12 cellular contexts compared by ENCODE assay signal in the genomic region with DNA sequence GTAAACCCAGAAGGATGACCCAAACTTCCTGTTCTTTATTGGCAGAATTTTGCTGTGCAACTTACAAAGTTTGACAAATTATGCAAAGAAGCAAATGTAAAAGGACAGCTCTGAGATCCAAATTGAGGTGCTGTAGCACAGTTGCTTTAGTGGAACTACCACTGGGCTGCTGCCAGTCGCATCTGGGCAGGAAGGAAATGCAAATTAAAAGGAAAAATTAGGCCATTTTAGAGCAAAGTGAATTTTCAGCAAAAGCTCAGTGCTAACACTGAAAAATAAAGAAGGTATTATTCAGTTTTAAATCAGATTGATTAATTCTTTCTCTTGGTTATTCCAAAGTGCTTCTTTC.
DNase-seq lines count a peak whose midpoint lies in the region; ATAC-seq and TF ChIP-seq lines count a peak whose summit lies in the region.
"Had no signal": no experiment of that assay in that cellular context is flagged by ENCODE, and none has a peak within 500 bp of the region (broad histone marks: within the 10 kb centered on the region; RNA-seq: fewer than 3 reads in every experiment).

No MANE protein-coding gene starts in this region.

- no peaks in the 10 kb centered on the region for H3K27me3 ChIP-seq in SK-N-SH (ENCODE audit: insufficient read depth)

- no peak for TF ChIP-seq CTCF in SK-N-SH (IDR thresholded peaks at IDR 0.05)

- 0 out of 2 replicates have a peak overlapping the region, but pooled peaks have one; percentile 55 for H3K4me2 ChIP-seq in SK-N-SH

- intact Hi-C loops in activated T-helper 1 cell treated with anti-CD3 and anti-CD28 coated beads, Interleukin-12 subunit alpha, Interleukin-12 subunit beta, Interleukin-2, Interleukin-4 antibody, amounts not matched to agents 30 ng/mL and 10 ng/mL and 1 ng/mL, durations not matched to agents 14 hours and 24 hours and 36 hours (cut with micrococcal nuclease), result loop anchor here (2.0 kb wide), 1 partner anchor 530 kb away; no protein-coding TSS in a partner anchor
- intact Hi-C loops in left colon (cut with DNase I, micrococcal nuclease), result loop anchor here in 1 of 2 donors (5.0 kb wide), 1 partner anchor 530 kb away; no protein-coding TSS in a partner anchor

- POLR2A ChIA-PET in SK-N-SH (lab: Yijun Ruan, JAX), result no interaction called here

- no peaks in the 10 kb centered on the region for H4K20me1 ChIP-seq in SK-N-SH (ENCODE audit: insufficient read depth)

- H3K9me2 ChIP-seq in SK-N-SH, result no peaks in the 10 kb centered on the region

- TF ChIP-seq EP300 in SK-N-SH (IDR thresholded peaks at IDR 0.05; ENCODE audit: borderline replicate concordance in 1 of 2, low read depth in 1 of 2, low read length in 1 of 2), result no peak

- no peaks in the 10 kb centered on the region for H3F3A ChIP-seq in SK-N-SH (replicated peaks; ENCODE audit: insufficient read depth)

- ATAC-seq in SK-N-SH treated with all-trans-retinoic acid at 6 μM for 48 hours (no peak), HG03064 (IDR thresholded peaks at IDR 0.05; ENCODE audit: low read depth, unreplicated experiment) (peak; percentile 17), left colon (no peak)
- peak; percentile 42 for ATAC-seq in stimulated activated memory B cell treated with anti-CD40 and anti-IgM and Interleukin-4, amounts not matched to agents 10 μg/mL and 1 μg/mL and 100 μg/mL, for 72 hours
- ATAC-seq: esophagus mucosa; stimulated activated effector memory CD8-positive, alpha-beta T cell treated with anti-CD3 and anti-CD28 coated beads, Interleukin-12 subunit alpha, Interleukin-12 subunit beta, amount 100 ng/mL, for 72 hours had no signal

- H3K27me3 Mint-ChIP-seq in stimulated activated memory B cell treated with anti-CD40 and anti-IgM and Interleukin-4, amounts not matched to agents 10 μg/mL and 1 μg/mL and 100 μg/mL, for 72 hours, result no peaks in the 10 kb centered on the region
- peaks cover 2% of the 10 kb centered on the region for H3K27me3 Mint-ChIP-seq in activated T-helper 1 cell treated with anti-CD3 and anti-CD28 coated beads, Interleukin-12 subunit alpha, Interleukin-12 subunit beta, Interleukin-2, Interleukin-4 antibody, amounts not matched to agents 30 ng/mL and 10 ng/mL and 1 ng/mL, durations not matched to agents 14 hours and 24 hours and 36 hours (ENCODE audit: insufficient read depth)
- H3K27me3 Mint-ChIP-seq: activated naive CD4-positive, alpha-beta T cell treated with anti-CD3 and anti-CD28 coated beads, Interleukin-2, amount 50 U/mL, for 24 hours had no signal

- TF ChIP-seq RAD21 in SK-N-SH (IDR thresholded peaks at IDR 0.05; ENCODE audit: low read length), result no peak

- H2AFZ ChIP-seq in SK-N-SH (ENCODE audit: low read depth), result 0 out of 2 replicates have a peak overlapping the region, but pooled peaks have one; percentile 73

- no peak overlapping the region for H3K4me3 ChIP-seq in SK-N-SH (ENCODE audit: low read depth in 2 of 2, low read length in 1 of 2)

- H3K27ac Mint-ChIP-seq in stimulated activated memory B cell treated with anti-CD40 and anti-IgM and Interleukin-4, amounts not matched to agents 10 μg/mL and 1 μg/mL and 100 μg/mL, for 72 hours, result peak overlapping the region; percentile 86
- H3K27ac Mint-ChIP-seq in activated T-helper 1 cell treated with anti-CD3 and anti-CD28 coated beads, Interleukin-12 subunit alpha, Interleukin-12 subunit beta, Interleukin-2, Interleukin-4 antibody, amounts not matched to agents 30 ng/mL and 10 ng/mL and 1 ng/mL, durations not matched to agents 14 hours and 24 hours and 36 hours, result no peak overlapping the region
- H3K27ac Mint-ChIP-seq: activated naive CD4-positive, alpha-beta T cell treated with anti-CD3 and anti-CD28 coated beads, Interleukin-2, amount 50 U/mL, for 24 hours; stimulated activated effector memory CD8-positive, alpha-beta T cell treated with anti-CD3 and anti-CD28 coated beads, Interleukin-12 subunit alpha, Interleukin-12 subunit beta, amount 100 ng/mL, for 72 hours had no signal

- H3K4me1 Mint-ChIP-seq in stimulated activated memory B cell treated with anti-CD40 and anti-IgM and Interleukin-4, amounts not matched to agents 10 μg/mL and 1 μg/mL and 100 μg/mL, for 72 hours, result peaks cover 39% of the 10 kb centered on the region
- peaks cover 7% of the 10 kb centered on the region for H3K4me1 Mint-ChIP-seq in activated T-helper 1 cell treated with anti-CD3 and anti-CD28 coated beads, Interleukin-12 subunit alpha, Interleukin-12 subunit beta, Interleukin-2, Interleukin-4 antibody, amounts not matched to agents 30 ng/mL and 10 ng/mL and 1 ng/mL, durations not matched to agents 14 hours and 24 hours and 36 hours (ENCODE audit: low read depth)
- H3K4me1 Mint-ChIP-seq: stimulated activated effector memory CD8-positive, alpha-beta T cell treated with anti-CD3 and anti-CD28 coated beads, Interleukin-12 subunit alpha, Interleukin-12 subunit beta, amount 100 ng/mL, for 72 hours had no signal

- no peak overlapping the region for H3K9ac ChIP-seq in SK-N-SH

- H3K36me3 ChIP-seq in SK-N-SH (replicated peaks in 1 of 2; ENCODE audit: control insufficient read depth in 1 of 2, insufficient read depth in 2 of 2, low read length in 1 of 2), result no peaks in the 10 kb centered on the region

- CTCF ChIA-PET in SK-N-SH (lab: Yijun Ruan, JAX), result interaction anchor here (0.7 to 10.5 kb wide), 15 partner anchors 10 to 582 kb away, joined by 3 to 160 read pairs (median 4); no protein-coding TSS in a partner anchor

- no peak overlapping the region for H3K4me3 Mint-ChIP-seq in stimulated activated memory B cell treated with anti-CD40 and anti-IgM and Interleukin-4, amounts not matched to agents 10 μg/mL and 1 μg/mL and 100 μg/mL, for 72 hours
- no peak overlapping the region for H3K4me3 Mint-ChIP-seq in activated T-helper 1 cell treated with anti-CD3 and anti-CD28 coated beads, Interleukin-12 subunit alpha, Interleukin-12 subunit beta, Interleukin-2, Interleukin-4 antibody, amounts not matched to agents 30 ng/mL and 10 ng/mL and 1 ng/mL, durations not matched to agents 14 hours and 24 hours and 36 hours
- H3K4me3 Mint-ChIP-seq: activated naive CD4-positive, alpha-beta T cell treated with anti-CD3 and anti-CD28 coated beads, Interleukin-2, amount 50 U/mL, for 24 hours; stimulated activated effector memory CD8-positive, alpha-beta T cell treated with anti-CD3 and anti-CD28 coated beads, Interleukin-12 subunit alpha, Interleukin-12 subunit beta, amount 100 ng/mL, for 72 hours had no signal

- no peaks in the 10 kb centered on the region for H3K36me3 Mint-ChIP-seq in stimulated activated memory B cell treated with anti-CD40 and anti-IgM and Interleukin-4, amounts not matched to agents 10 μg/mL and 1 μg/mL and 100 μg/mL, for 72 hours
- no peaks in the 10 kb centered on the region for H3K36me3 Mint-ChIP-seq in activated T-helper 1 cell treated with anti-CD3 and anti-CD28 coated beads, Interleukin-12 subunit alpha, Interleukin-12 subunit beta, Interleukin-2, Interleukin-4 antibody, amounts not matched to agents 30 ng/mL and 10 ng/mL and 1 ng/mL, durations not matched to agents 14 hours and 24 hours and 36 hours (ENCODE audit: low read depth)
- H3K36me3 Mint-ChIP-seq: stimulated activated effector memory CD8-positive, alpha-beta T cell treated with anti-CD3 and anti-CD28 coated beads, Interleukin-12 subunit alpha, Interleukin-12 subunit beta, amount 100 ng/mL, for 72 hours had no signal

- H3K9me3 ChIP-seq in SK-N-SH, result no peaks in the 10 kb centered on the region

- H3K4me1 ChIP-seq in SK-N-SH (ENCODE audit: control insufficient read depth in 1 of 2, insufficient read depth in 2 of 2, low read depth in 1 of 2, low read length in 1 of 2), result peaks cover 2 to 14% of the 10 kb centered on the region in 2 experiments; a peak in 3 of 4 replicates

- no peak overlapping the region for H3K27ac ChIP-seq in SK-N-SH (ENCODE audit: low read depth in 2 of 2, low read length in 1 of 2)
- peak overlapping the region; percentile 77 for H3K27ac ChIP-seq in caudate nucleus (ENCODE audit: low read depth, low read length)
- H3K27ac ChIP-seq: 22Rv1 had no signal

- DNase-seq in SK-N-SH (no peak), caudate nucleus (lab: John Stamatoyannopoulos, UW) (peak in 9 of 61 donors; percentile 1 to 24 (median 12)), NCI-H1930 (lab: John Stamatoyannopoulos, UW) (no peak), left colon (no peak)
- DNase-seq in activated T-helper 1 cell treated with anti-CD3 and anti-CD28 coated beads, Interleukin-12 subunit alpha, Interleukin-12 subunit beta, Interleukin-2, Interleukin-4 antibody, amounts not matched to agents 30 ng/mL and 10 ng/mL and 1 ng/mL, durations not matched to agents 14 hours and 24 hours and 36 hours (ENCODE audit: low spot score), result no peak

- no peaks in the 10 kb centered on the region for H3K9me3 Mint-ChIP-seq in stimulated activated memory B cell treated with anti-CD40 and anti-IgM and Interleukin-4, amounts not matched to agents 10 μg/mL and 1 μg/mL and 100 μg/mL, for 72 hours
- H3K9me3 Mint-ChIP-seq in activated T-helper 1 cell treated with anti-CD3 and anti-CD28 coated beads, Interleukin-12 subunit alpha, Interleukin-12 subunit beta, Interleukin-2, Interleukin-4 antibody, amounts not matched to agents 30 ng/mL and 10 ng/mL and 1 ng/mL, durations not matched to agents 14 hours and 24 hours and 36 hours, result no peaks in the 10 kb centered on the region
- H3K9me3 Mint-ChIP-seq: activated naive CD4-positive, alpha-beta T cell treated with anti-CD3 and anti-CD28 coated beads, Interleukin-2, amount 50 U/mL, for 24 hours; stimulated activated effector memory CD8-positive, alpha-beta T cell treated with anti-CD3 and anti-CD28 coated beads, Interleukin-12 subunit alpha, Interleukin-12 subunit beta, amount 100 ng/mL, for 72 hours had no signal

- 44% methylated on average over 1 of the region's 1 CpG for WGBS in SK-N-SH (ENCODE audit: low lambda C conversion rate)

- no peaks in the 10 kb centered on the region for H3K79me2 ChIP-seq in SK-N-SH (ENCODE audit: insufficient read depth)

TF ChIP-seq in SK-N-SH, 30 proteins besides CTCF, POLR2A, EP300 and RAD21 (continues in another document):
- TF ChIP-seq TAF1 (IDR thresholded peaks at IDR 0.05; ENCODE audit: borderline replicate concordance, low read depth, low read length), result no peak
- TF ChIP-seq FOXJ3 (CRISPR knock-in tag; IDR thresholded peaks at IDR 0.05), result no peak
- TF ChIP-seq FOXM1 (IDR thresholded peaks at IDR 0.05; ENCODE audit: low read depth), result no peak
- TF ChIP-seq RFX5 (IDR thresholded peaks at IDR 0.05; ENCODE audit: low read length), result no peak
- TF ChIP-seq ELF1 (IDR thresholded peaks at IDR 0.05), result no peak

TF ChIP-seq in SK-N-SH treated with all-trans-retinoic acid at 6 μM for 48 hours, 23 proteins besides CTCF, POLR2A, EP300 and RAD21:
- TF ChIP-seq ZNF70 (CRISPR knock-in tag; IDR thresholded peaks at IDR 0.05) (no peak), RARB (CRISPR knock-in tag; IDR thresholded peaks at IDR 0.05) (no peak), ZNF8 (CRISPR knock-in tag; IDR thresholded peaks at IDR 0.05) (no peak), ISL1 (CRISPR knock-in tag; IDR thresholded peaks at IDR 0.05) (no peak), CSDC2 (CRISPR knock-in tag; IDR thresholded peaks at IDR 0.05) (no peak), ZFP3 (CRISPR knock-in tag; IDR thresholded peaks at IDR 0.05) (no peak), PPARA (CRISPR knock-in tag; IDR thresholded peaks at IDR 0.05; ENCODE audit: borderline replicate concordance) (no peak), ESRRG (CRISPR knock-in tag; IDR thresholded peaks at IDR 0.05) (no peak), BACH2 (CRISPR knock-in tag; IDR thresholded peaks at IDR 0.05; ENCODE audit: borderline replicate concordance) (no peak)

Comparison
In these comparisons a context has a peak if more than half of its experiments do, and no peak if none do; other contexts are left out.
1. ATAC-seq: peak in HG03064 (single experiment) and stimulated activated memory B cell treated with anti-CD40 and anti-IgM and Interleukin-4, amounts not matched to agents 10 μg/mL and 1 μg/mL and 100 μg/mL, for 72 hours (single experiment); none in SK-N-SH treated with all-trans-retinoic acid at 6 μM for 48 hours (single experiment) and left colon (single experiment).